ENCODE assay signal across 17 cellular contexts in genomic region chr16:22726868-22727267, GRCh38.
"Had no signal": no experiment of that assay in that cellular context is flagged by ENCODE, and none has a peak within 500 bp of the region (broad histone marks: within the 10 kb centered on the region; RNA-seq: fewer than 3 reads in every experiment).

No MANE protein-coding gene starts in this region.

- H3K4me3 ChIP-seq: ascending aorta, coronary artery, gastroesophageal sphincter, heart left ventricle, left ventricle myocardium inferior, upper lobe of right lung had no signal

- ATAC-seq: gastroesophageal sphincter, heart left ventricle, upper lobe of right lung had no signal

- H3K27me3 ChIP-seq: ascending aorta, upper lobe of right lung had no signal

- H3K36me3 ChIP-seq: ascending aorta, gastroesophageal sphincter, heart left ventricle, left ventricle myocardium inferior, upper lobe of right lung had no signal

- DNase-seq: activated CD4-positive, alpha-beta T cell treated with anti-CD3 and anti-CD28 coated beads, Interleukin-2, amount 50 U/mL, for 4 hours; activated gamma-delta T cell; erythroblast; heart left ventricle; immature natural killer cell; kidney glomerular epithelial cell; left ventricle myocardium inferior; nephron progenitor cell; nucleus accumbens; stimulated activated CD4-positive, alpha-beta T cell treated with anti-CD3 and anti-CD28 coated beads, Interleukin-12 subunit alpha, Interleukin-12 subunit beta, amount 100 ng/mL, for 4 hours; stimulated activated CD4-positive, alpha-beta T cell treated with anti-CD3 and anti-CD28 coated beads, Interleukin-1b, Interleukin-23, amount 100 ng/mL, for 48 hours; stimulated activated CD8-positive, alpha-beta memory T cell treated with anti-CD3 and anti-CD28 coated beads, Interleukin-4, amount 100 ng/mL, for 48 hours; stimulated activated naive CD4-positive, alpha-beta T cell; upper lobe of right lung had no signal

- H3K27ac ChIP-seq: ascending aorta, coronary artery, gastroesophageal sphincter, heart left ventricle, left ventricle myocardium inferior, upper lobe of right lung had no signal

- H3K9me3 ChIP-seq: ascending aorta, gastroesophageal sphincter, heart left ventricle, left ventricle myocardium inferior, upper lobe of right lung had no signal
